ENCODE assay signal across 8 cellular contexts in the genomic region with DNA sequence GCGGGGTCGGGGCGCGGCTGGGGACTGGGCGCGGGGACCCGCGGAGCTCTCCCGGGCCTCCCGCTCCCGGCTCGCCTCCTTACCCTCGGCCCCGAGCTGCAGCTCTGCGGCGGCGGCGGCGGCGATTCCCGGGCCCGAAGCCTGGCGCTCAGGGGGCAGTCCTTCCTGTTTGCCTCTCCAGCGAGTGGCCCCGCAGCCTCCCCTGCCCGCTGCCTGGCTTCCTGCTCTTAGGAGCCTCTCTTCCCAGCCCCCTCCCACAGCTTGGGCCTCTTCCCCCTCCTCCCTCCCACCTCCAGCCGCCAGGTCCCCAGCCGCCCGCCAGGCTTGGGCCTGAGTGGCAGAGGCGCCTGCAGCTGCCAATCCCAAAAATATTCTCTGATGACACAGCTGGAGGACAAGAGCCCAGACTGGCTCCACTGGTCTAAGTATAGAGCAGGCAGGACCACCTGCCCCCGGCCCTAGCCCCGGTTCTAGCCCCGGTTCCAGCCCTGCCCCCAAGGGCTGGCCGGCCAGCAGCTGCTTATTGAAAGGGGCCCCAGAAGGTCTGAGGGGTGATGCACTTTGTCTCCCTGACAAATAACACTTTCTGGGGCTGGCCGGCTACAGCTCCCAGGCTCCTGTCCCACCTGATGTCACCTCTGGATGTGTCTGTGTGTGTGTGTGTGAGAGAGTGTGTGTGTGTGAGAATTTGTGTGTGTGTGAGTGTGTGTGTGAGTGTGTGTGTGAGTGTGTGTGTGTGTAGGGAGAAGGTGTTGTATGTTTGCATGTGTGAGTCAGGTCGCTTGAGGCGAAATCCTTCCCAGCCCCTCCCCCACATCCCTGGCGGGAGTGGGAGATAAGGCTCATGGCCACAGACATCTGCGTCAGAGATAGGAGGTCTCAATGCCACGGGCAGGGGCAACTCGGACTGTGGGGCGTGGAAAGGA. TPM values are rescaled to one million over a fixed set of nuclear protein-coding genes. Genes with fewer than 3 reads are reported as not detected.
DNase-seq lines count a peak whose midpoint lies in the region; ATAC-seq, FAIRE-seq and TF ChIP-seq lines count a peak whose summit lies in the region.

A gene (minus strand): TSS at position 229 of the 926 bp plus-strand sequence. CDS start 307 bp downstream, outside the sequence.

- peaks cover 9% of the 10 kb centered on the region for H3K36me3 Mint-ChIP-seq in progenitor cell of endocrine pancreas (ENCODE audit: insufficient read depth)

- peak within 1 kb of the TSS; percentile 76 for H2AFZ ChIP-seq in K562 (ENCODE audit: low read depth, low read length)

- H3K79me2 ChIP-seq in K562 (ENCODE audit: control insufficient read depth, insufficient read depth, low read length) = peaks cover 7% of the 10 kb centered on the region

- no peak for TF ChIP-seq CTCF in GM20000 (IDR thresholded peaks at IDR 0.05; ENCODE audit: extremely low read depth, missing control alignments)
- TF ChIP-seq CTCF in K562 (IDR thresholded peaks at IDR 0.05 in 2 of 3, conservative IDR thresholded peaks at IDR 0.05 in 1 of 3; ENCODE audit: insufficient read depth in 2 of 3, low read depth in 1 of 3, low read length in 3 of 3) = no peak
- no peak for TF ChIP-seq CTCF in progenitor cell of endocrine pancreas (IDR thresholded peaks at IDR 0.05; ENCODE audit: unreplicated experiment)

- peaks cover 8% of the 10 kb centered on the region; the same call in 1 of the 3 replicates for H3K36me3 ChIP-seq in K562 (ENCODE audit: control insufficient read depth, insufficient read depth, low read length)

- H3K27ac Mint-ChIP-seq in progenitor cell of endocrine pancreas = peak within 1 kb of the TSS; percentile 96

- H3K9ac ChIP-seq in K562 (ENCODE audit: insufficient read depth in 1 of 2, low read depth in 2 of 2, low read length in 2 of 2) = peak within 1 kb of the TSS; percentile 81 to 94

- in situ Hi-C loops in K562 (cut with MboI) = no loop called here

- peak within 1 kb of the TSS; percentile 67 for H3K4me3 Mint-ChIP-seq in progenitor cell of endocrine pancreas (ENCODE audit: low read depth)

- peaks cover 26 to 61% of the 10 kb centered on the region in 2 experiments; a peak in 4 of 5 replicates for H3K4me1 ChIP-seq in K562 (replicated peaks in 1 of 2; ENCODE audit: control insufficient read depth in 2 of 2, insufficient read depth in 2 of 2, low read length in 2 of 2)

- H3K27me3 ChIP-seq in K562 (ENCODE audit: control insufficient read depth in 2 of 2, insufficient read depth in 2 of 2, low read length in 2 of 2) = no peaks in the 10 kb centered on the region

- intact Hi-C loops in K562 (cut with micrococcal nuclease) = loop anchor here (1.0 to 2.0 kb wide), 2 partner anchors 24 to 27 kb away; a partner anchor contains a TSS

- POLR2A ChIA-PET in K562 (lab: Yijun Ruan, JAX) = interaction anchor here (1.0 to 2.5 kb wide), 4 partner anchors 9 to 25 kb away, joined by 3 to 12 read pairs (median 7); a partner anchor contains a TSS

- peaks cover 5% of the 10 kb centered on the region for H3K27me3 Mint-ChIP-seq in progenitor cell of endocrine pancreas

- CTCF ChIA-PET in K562 (lab: Yijun Ruan, JAX; ENCODE audit: low intra/inter-chr PET ratio) = interaction anchor here (0.8 kb wide), 1 partner anchor 70 kb away, joined by 6 read pairs; no protein-coding TSS in a partner anchor

- H3K9me1 ChIP-seq in K562 (ENCODE audit: control insufficient read depth, insufficient read depth, low read length) = no peaks in the 10 kb centered on the region

- ATAC-seq in K562 = peak; percentile 71
- no peak for ATAC-seq in HG03025 (IDR thresholded peaks at IDR 0.05; ENCODE audit: low FRiP score, unreplicated experiment)
- ATAC-seq in HG02623 (IDR thresholded peaks at IDR 0.05; ENCODE audit: unreplicated experiment) = no peak

- 0% methylated on average over 10 of the region's 42 CpGs for WGBS in K562 (ENCODE audit: insufficient coverage, low coverage, missing lambda C conversion rate)

- peak; percentile 68 for TF ChIP-seq POLR2A in K562 (conservative IDR thresholded peaks at IDR 0.05)

- FAIRE-seq in K562 (lab: Jason Lieb, UNC) = peak; percentile 96

- no peaks in the 10 kb centered on the region for H3K9me3 Mint-ChIP-seq in progenitor cell of endocrine pancreas (ENCODE audit: low read depth)

- TF ChIP-seq EP300 in K562 (IDR thresholded peaks at IDR 0.05; ENCODE audit: low read length) = peak; percentile 83

- DNase-seq in 8988T (peak; percentile 81), GM20000 (ENCODE audit: low spot score) (peak; percentile 51), NCI-H526 (lab: John Stamatoyannopoulos, UW) (peak; percentile 73 to 93), K562 (ENCODE audit: extremely low read depth in 1 of 4, low spot score in 3 of 4) (peak; percentile 83 to 91 (median 85)), hippocampal formation (lab: John Stamatoyannopoulos, UW) (peak; percentile 42 to 45), progenitor cell of endocrine pancreas (ENCODE audit: low spot score, unreplicated experiment) (peak; percentile 77)

- H3K4me2 ChIP-seq in K562 (ENCODE audit: insufficient read depth, low read length) = peak within 1 kb of the TSS; percentile 79

- peaks cover 21% of the 10 kb centered on the region for H3K4me1 Mint-ChIP-seq in progenitor cell of endocrine pancreas (ENCODE audit: low read depth)

- TF ChIP-seq RAD21 in K562 (CRISPR knock-in tag; conservative IDR thresholded peaks at IDR 0.05 in 1 of 2, IDR thresholded peaks at IDR 0.05 in 1 of 2) = no peak

- H4K20me1 ChIP-seq in K562 (replicated peaks; ENCODE audit: control insufficient read depth, insufficient read depth, low read length) = no peaks in the 10 kb centered on the region

- H3K9me3 ChIP-seq in K562 (replicated peaks; ENCODE audit: control insufficient read depth, insufficient read depth, low read depth, low read length) = no peaks in the 10 kb centered on the region

- peak within 1 kb of the TSS; percentile 90 for H3K27ac ChIP-seq in K562 (ENCODE audit: extremely low read depth, low read depth, low read length)

- H3K4me3 ChIP-seq in K562 = peak within 1 kb of the TSS; percentile 47

- no TSS peak for BruUV-seq in K562 (replicated peaks; lab: Mats Ljungman, UMichigan)

TF ChIP-seq in K562, 482 proteins besides CTCF, POLR2A, EP300 and RAD21 (continues in another document):
- TF ChIP-seq EP400 (IDR thresholded peaks at IDR 0.05) (peak; percentile 81; the same call in 1 of the 2 replicates), PRPF4 (IDR thresholded peaks at IDR 0.05; ENCODE audit: insufficient read depth, low read depth, low read length, poor library complexity, severe bottlenecking) (no peak), ZFX (CRISPR knock-in tag; IDR thresholded peaks at IDR 0.05) (no peak), HDAC2 (IDR thresholded peaks at IDR 0.05) (0 out of 2 replicates have a peak, but pooled peaks have one; percentile 29), RB1 (IDR thresholded peaks at IDR 0.05; ENCODE audit: low read depth) (no peak), MAFK (IDR thresholded peaks at IDR 0.05; ENCODE audit: low read length) (no peak), YY1 (IDR thresholded peaks at IDR 0.05; ENCODE audit: borderline replicate concordance in 1 of 3, control insufficient read depth in 1 of 3, extremely low read depth in 1 of 3, insufficient read depth in 3 of 3, insufficient read length in 1 of 3, insufficient replicate concordance in 2 of 3, low read depth in 1 of 3, low read length in 2 of 3) (no peak), POLR2G (IDR thresholded peaks at IDR 0.05; ENCODE audit: low read depth, low read length) (peak; percentile 67; the same call in 1 of the 2 replicates), POU5F1 (IDR thresholded peaks at IDR 0.05; ENCODE audit: borderline replicate concordance, low read depth, low read length, partially characterized antibody) (no peak), EHMT2 (IDR thresholded peaks at IDR 0.05) (no peak), TAL1 (IDR thresholded peaks at IDR 0.05) (peak; percentile 81), GABPB1 (CRISPR knock-in tag; IDR thresholded peaks at IDR 0.05) (0 out of 2 replicates have a peak, but pooled peaks have one; percentile 28), NUFIP1 (IDR thresholded peaks at IDR 0.05; ENCODE audit: partially characterized antibody) (no peak), MYC (IDR thresholded peaks at IDR 0.05; ENCODE audit: low read depth, low read length) (peak; percentile 74), MYC (CRISPR knock-in tag; IDR thresholded peaks at IDR 0.05; ENCODE audit: borderline replicate concordance, low read depth) (no peak)
- TF ChIP-seq, protein P1, sequence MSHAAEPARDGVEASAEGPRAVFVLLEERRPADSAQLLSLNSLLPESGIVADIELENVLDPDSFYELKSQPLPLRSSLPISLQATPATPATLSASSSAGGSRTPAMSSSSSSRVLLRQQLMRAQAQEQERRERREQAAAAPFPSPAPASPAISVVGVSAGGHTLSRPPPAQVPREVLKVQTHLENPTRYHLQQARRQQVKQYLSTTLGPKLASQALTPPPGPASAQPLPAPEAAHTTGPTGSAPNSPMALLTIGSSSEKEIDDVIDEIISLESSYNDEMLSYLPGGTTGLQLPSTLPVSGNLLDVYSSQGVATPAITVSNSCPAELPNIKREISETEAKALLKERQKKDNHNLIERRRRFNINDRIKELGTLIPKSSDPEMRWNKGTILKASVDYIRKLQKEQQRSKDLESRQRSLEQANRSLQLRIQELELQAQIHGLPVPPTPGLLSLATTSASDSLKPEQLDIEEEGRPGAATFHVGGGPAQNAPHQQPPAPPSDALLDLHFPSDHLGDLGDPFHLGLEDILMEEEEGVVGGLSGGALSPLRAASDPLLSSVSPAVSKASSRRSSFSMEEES (CRISPR knock-in tag; IDR thresholded peaks at IDR 0.05) = no peak

RNA-seq across cellular contexts. Expression of the gene that starts here (rescaled TPM):
- 21.4 and 68.9 TPM in 2 replicates for total RNA-seq in K562 (2011; cell fraction: chromatin; rRNA removed; ENCODE audit: low replicate concordance)
- 49.9 and 55.4 TPM in 2 replicates for total RNA-seq in K562 (2011; cell fraction: nucleolus; rRNA removed)
- 22.7 and 27.9 TPM in 2 replicates for total RNA-seq in K562 (2011; cell fraction: nucleoplasm; rRNA removed)
- total RNA-seq in K562 (2014; rRNA removed) = 14.9 and 19.2 TPM in 2 replicates
- 2.5 and 3.0 TPM in 2 replicates for total RNA-seq in K562 (2014; rRNA removed; fragmentation: Illumina TruSeq; extraction: Trizol)
- total RNA-seq in K562 (2015; rRNA removed; fragmentation: Illumina TruSeq; extraction: Trizol) = 8.6 and 9.6 TPM in 2 replicates
- total RNA-seq in K562 (2021) = 24.5 and 26.6 TPM in 2 replicates
- polyA plus RNA-seq in K562 (2011; rRNA removed) = 10.2 and 14.7 TPM in 2 replicates
- 9.2 and 21.4 TPM in 2 replicates for polyA plus RNA-seq in K562 (2011; cell fraction: cytosol; rRNA removed)
- polyA plus RNA-seq in K562 (2011; cell fraction: nucleus; rRNA removed) = 91.1 and 133 TPM in 2 replicates
- polyA plus RNA-seq in K562 (2012) = 27.0 and 40.4 TPM in 2 replicates
- 6.8 and 12.6 TPM in 2 replicates for polyA plus RNA-seq in K562 (2014; fragmentation: Illumina TruSeq; extraction: Trizol)
- polyA plus RNA-seq in K562 (2014; fragmentation: Nextera tagmentation; extraction: Ambion mirVana) = 1 to 10 TPM; 1.2 to 1.9 TPM
- 19.3 and 19.8 TPM in 2 replicates for polyA plus RNA-seq in K562 (2014; rRNA removed)
- 6.2 and 8.2 TPM in 2 replicates for polyA minus RNA-seq in K562 (2011; rRNA and poly(A)+ RNA removed)
- polyA minus RNA-seq in K562 (2011; cell fraction: cytosol; rRNA and poly(A)+ RNA removed) = 14.2 and 18.7 TPM in 2 replicates
- 17.0 and 18.6 TPM in 2 replicates for polyA minus RNA-seq in K562 (2011; cell fraction: nucleus; rRNA and poly(A)+ RNA removed)
- 197 and 198 TPM in 2 replicates for total RNA-seq in progenitor cell of endocrine pancreas
